ENCODE assay signal across 21 cellular contexts in genomic region chr4:142156246-142156645, GRCh38.
"Had no signal": no experiment of that assay in that cellular context is flagged by ENCODE, and none has a peak within 500 bp of the region (broad histone marks: within the 10 kb centered on the region; RNA-seq: fewer than 3 reads in every experiment).

No MANE protein-coding gene starts in this region.

- H2AFZ ChIP-seq: neural progenitor cell had no signal

- H3K27me3 ChIP-seq: dorsolateral prefrontal cortex, esophagus muscularis mucosa, foreskin keratinocyte, neural progenitor cell, ovary, right atrium auricular region, sigmoid colon, stomach, transverse colon had no signal

- H3K36me3 ChIP-seq: neural progenitor cell, ovary, right atrium auricular region, sigmoid colon, thoracic aorta, transverse colon had no signal

- H3K4me1 ChIP-seq: foreskin keratinocyte, neural progenitor cell, stomach had no signal

- H3K4me2 ChIP-seq: neural progenitor cell had no signal

- H3K9me3 ChIP-seq: esophagus muscularis mucosa, ovary, right atrium auricular region, sigmoid colon, stomach, thoracic aorta, transverse colon had no signal

- H3K9ac ChIP-seq: neural progenitor cell had no signal

- ATAC-seq: foreskin keratinocyte, natural killer cell had no signal

- H3K4me3 ChIP-seq: coronary artery, dorsolateral prefrontal cortex, esophagus muscularis mucosa, neural progenitor cell, ovary, right atrium auricular region, sigmoid colon, stomach, thoracic aorta, transverse colon had no signal

- DNase-seq: dorsolateral prefrontal cortex; effector CD8-positive, alpha-beta T cell; foreskin keratinocyte; immature natural killer cell; mammary epithelial cell; natural killer cell; nucleus accumbens; ovary; sigmoid colon; small intestine; stimulated activated CD4-positive, alpha-beta T cell treated with anti-CD3 and anti-CD28 coated beads, Interleukin-12 subunit alpha, Interleukin-12 subunit beta, amount 100 ng/mL, for 4 hours; stimulated activated naive CD4-positive, alpha-beta T cell; stomach; substantia nigra; transverse colon had no signal

- H3K27ac ChIP-seq: coronary artery, dorsolateral prefrontal cortex, epithelial cell of prostate, esophagus muscularis mucosa, foreskin keratinocyte, neural progenitor cell, ovary, sigmoid colon, stomach, thoracic aorta, transverse colon had no signal
